8 cellular contexts compared by ENCODE assay signal in genomic region chr10:34528320-34528719, GRCh38.
A peak's percentile ranks its signal among the peaks of the same experiment; 100 is the strongest.
DNase-seq lines count a peak whose midpoint lies in the region; ATAC-seq and TF ChIP-seq lines count a peak whose summit lies in the region.

No MANE protein-coding gene starts in this region.

- intact Hi-C loops in esophagus muscularis mucosa (cut with DNase I) = no loop called here

- in situ Hi-C loops in brain microvascular endothelial cell (cut with HindIII; ENCODE audit: low pct_ligation_motif_present, low sequenced_read_pairs) = no loop called here

- DNase-seq in HT1080 (ENCODE audit: low read depth) = peak; percentile 92
- DNase-seq in brain microvascular endothelial cell = peak; percentile 96
- no peak for DNase-seq in omental fat pad (ENCODE audit: low spot score)
- no peak for DNase-seq in GM19238 (ENCODE audit: insufficient read length, low spot score)
- DNase-seq in SK-N-DZ (ENCODE audit: low spot score) = no peak
- no peak for DNase-seq in esophagus muscularis mucosa (ENCODE audit: extremely low spot score)
- DNase-seq in T-helper 17 cell = no peak

- no peaks in the 10 kb centered on the region for H3K36me3 ChIP-seq in brain microvascular endothelial cell (replicated peaks)
- H3K36me3 ChIP-seq in esophagus muscularis mucosa = no peaks in the 10 kb centered on the region

- no peak for TF ChIP-seq POLR2A in esophagus muscularis mucosa (IDR thresholded peaks at IDR 0.05; ENCODE audit: low read depth)

- H3K4me1 ChIP-seq in esophagus muscularis mucosa = peaks cover 18 to 36% (median 25%) of the 10 kb centered on the region in 4 donors

- TF ChIP-seq CTCF in brain microvascular endothelial cell (IDR thresholded peaks at IDR 0.05; ENCODE audit: low read depth, low read length, missing control alignments) = no peak
- no peak for TF ChIP-seq CTCF in omental fat pad (IDR thresholded peaks at IDR 0.05)
- TF ChIP-seq CTCF in esophagus muscularis mucosa (IDR thresholded peaks at IDR 0.05) = no peak

- H3K27me3 Mint-ChIP-seq in T-helper 17 cell = peaks cover 18% of the 10 kb centered on the region

- no peaks in the 10 kb centered on the region for H3K36me3 Mint-ChIP-seq in T-helper 17 cell (ENCODE audit: low read depth)

- no peak overlapping the region for H3K4me3 Mint-ChIP-seq in T-helper 17 cell

- H3K4me3 ChIP-seq in brain microvascular endothelial cell (ENCODE audit: low read depth, low read length) (no peak overlapping the region), esophagus muscularis mucosa (no peak overlapping the region)

- H3K27ac Mint-ChIP-seq in T-helper 17 cell = no peak overlapping the region

- 75% methylated on average over 3 of the region's 3 CpGs for WGBS in esophagus muscularis mucosa

- H3K4me1 Mint-ChIP-seq in T-helper 17 cell = no peaks in the 10 kb centered on the region

- H3K9me3 ChIP-seq in esophagus muscularis mucosa = no peaks in the 10 kb centered on the region
- H3K9me3 ChIP-seq in T-helper 17 cell (ENCODE audit: control insufficient read depth, low read length, poor library complexity, severe bottlenecking) = no peaks in the 10 kb centered on the region

- peak; percentile 55 for ATAC-seq in GM18909 (IDR thresholded peaks at IDR 0.05; ENCODE audit: poor library complexity, unreplicated experiment)
- peak; percentile 75 for ATAC-seq in omental fat pad (ENCODE audit: low FRiP score)
- no peak for ATAC-seq in T-helper 17 cell

- TF ChIP-seq EP300 in esophagus muscularis mucosa (IDR thresholded peaks at IDR 0.05) = no peak

- H3K27ac ChIP-seq in brain microvascular endothelial cell (peak overlapping the region; percentile 98), esophagus muscularis mucosa (replicated peaks in 1 of 4) (no peak overlapping the region)

- H3K27me3 ChIP-seq in brain microvascular endothelial cell (replicated peaks) (no peaks in the 10 kb centered on the region), esophagus muscularis mucosa (no peaks in the 10 kb centered on the region)

Comparison
In these comparisons a context has a peak if more than half of its experiments do, and no peak if none do; other contexts are left out.
1. DNase-seq: peak in HT1080 (single experiment) and brain microvascular endothelial cell (single experiment); none in omental fat pad (single experiment), GM19238 (single experiment), SK-N-DZ (single experiment), esophagus muscularis mucosa (single experiment) and T-helper 17 cell (0 of 3).